Comparison of ENCODE assay signal across 9 cellular contexts in the genomic region with DNA sequence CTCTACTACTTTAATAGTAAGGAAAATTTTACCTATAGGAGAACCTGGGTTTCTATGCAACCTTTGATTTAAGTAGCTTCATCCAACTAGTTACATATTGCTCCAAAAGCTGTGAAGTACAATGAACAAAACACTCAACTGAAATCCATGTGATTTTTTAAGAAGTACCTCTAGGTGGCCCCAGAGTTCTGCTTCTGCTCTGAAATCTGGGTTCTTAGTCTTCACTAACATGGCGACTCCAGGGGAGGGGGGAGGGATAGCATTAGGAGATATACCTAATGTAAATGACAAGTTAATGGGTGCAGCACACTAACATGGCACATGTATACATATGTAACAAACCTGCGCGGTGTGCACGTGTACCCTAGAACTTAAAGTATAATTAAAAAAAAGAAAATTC.
DNase-seq lines count a peak whose midpoint lies in the region; ATAC-seq and TF ChIP-seq lines count a peak whose summit lies in the region.
"Had no signal": no experiment of that assay in that cellular context is flagged by ENCODE, and none has a peak within 500 bp of the region (broad histone marks: within the 10 kb centered on the region; RNA-seq: fewer than 3 reads in every experiment).

No MANE protein-coding gene starts in this region.

- no peaks in the 10 kb centered on the region for H3K4me1 ChIP-seq in Panc1 (ENCODE audit: control insufficient read depth, insufficient read depth, low read length)
- H3K4me1 ChIP-seq: SJSA1 had no signal

- DNase-seq in Caki2 (ENCODE audit: low read depth) (peak; percentile 31), Panc1 (ENCODE audit: low read depth, low spot score) (no peak), glomerular visceral epithelial cell (ENCODE audit: extremely low spot score) (peak; percentile 35), T1000 (lab: John Stamatoyannopoulos, UW) (no peak), hippocampal formation (lab: John Stamatoyannopoulos, UW) (no peak)
- no peak for DNase-seq in activated effector memory CD4-positive, alpha-beta T cell treated with Interleukin-2 at 50 U/mL for 16 hours

- ATAC-seq in GM18909 (IDR thresholded peaks at IDR 0.05; ENCODE audit: poor library complexity, unreplicated experiment), result peak; percentile 90
- ATAC-seq in HG03432 (IDR thresholded peaks at IDR 0.05; ENCODE audit: unreplicated experiment), result peak; percentile 58
- no peak for ATAC-seq in Panc1

- no TSS peak for BruUV-seq in Panc1 (replicated peaks; lab: Mats Ljungman, UMichigan)

- H3K27me3 ChIP-seq in Panc1 (ENCODE audit: control insufficient read depth, insufficient read depth, low read length), result no peaks in the 10 kb centered on the region
- H3K27me3 ChIP-seq: SJSA1 had no signal

- POLR2A ChIA-PET in Panc1 (lab: Charles Lee), result no interaction called here

- CTCF ChIA-PET in Panc1 (lab: Charles Lee), result no interaction called here

- intact Hi-C loops in Panc1 (cut with micrococcal nuclease; ENCODE audit: unreplicated experiment), result no loop called here

- H3K9me3 ChIP-seq in Panc1 (ENCODE audit: control insufficient read depth, insufficient read depth, low read depth, low read length), result no peaks in the 10 kb centered on the region
- H3K9me3 ChIP-seq: SJSA1 had no signal

- no peaks in the 10 kb centered on the region for H3K36me3 ChIP-seq in Panc1 (ENCODE audit: control insufficient read depth, insufficient read depth, low read length)
- H3K36me3 ChIP-seq: SJSA1 had no signal

- no peak overlapping the region for H3K27ac ChIP-seq in Panc1 (ENCODE audit: low read length)
- H3K27ac ChIP-seq: SJSA1 had no signal

- TF ChIP-seq CTCF in Panc1 (IDR thresholded peaks at IDR 0.05), result peak; percentile 36; the same call in 1 of the 2 replicates

- H3K4me3 ChIP-seq in Panc1 (ENCODE audit: low read depth in 2 of 2, low read length in 2 of 2), result no peak overlapping the region
- H3K4me3 ChIP-seq: SJSA1 had no signal

- in situ Hi-C loops in Caki2 (cut with HindIII; ENCODE audit: low pct_unique_long_range_greater_than_20kb, low sequenced_read_pairs), result no loop called here
- in situ Hi-C loops in Panc1 (cut with HindIII; ENCODE audit: low pct_unique_long_range_greater_than_20kb, low sequenced_read_pairs), result no loop called here

Comparison
In these comparisons a context has a peak if more than half of its experiments do, and no peak if none do; other contexts are left out.
1. DNase-seq: peak in Caki2 (single experiment) and glomerular visceral epithelial cell (single experiment); none in Panc1 (single experiment), activated effector memory CD4-positive, alpha-beta T cell treated with Interleukin-2 at 50 U/mL for 16 hours (single experiment), T1000 (single experiment) and hippocampal formation (0 of 2).